Comparison of ENCODE assay signal across 19 cellular contexts in genomic region chr12:131700271-131700670, GRCh38. TPM values are rescaled to one million over a fixed set of nuclear protein-coding genes. Genes with fewer than 3 reads are reported as not detected.
A peak's percentile ranks its signal among the peaks of the same experiment; 100 is the strongest.
DNase-seq lines count a peak whose midpoint lies in the region; ATAC-seq, FAIRE-seq and TF ChIP-seq lines count a peak whose summit lies in the region.
"Had no signal": no experiment of that assay in that cellular context is flagged by ENCODE, and none has a peak within 500 bp of the region (broad histone marks: within the 10 kb centered on the region; RNA-seq: fewer than 3 reads in every experiment).

No MANE protein-coding gene starts in this region.

- H3K79me1 ChIP-seq in H1 (ENCODE audit: low read depth, low read length) (no peaks in the 10 kb centered on the region), neuronal stem cell (ENCODE audit: low read depth, low read length) (no peaks in the 10 kb centered on the region)

- ATAC-seq in K562 (peak; percentile 56), GM21526 (IDR thresholded peaks at IDR 0.05; ENCODE audit: low FRiP score, unreplicated experiment) (no peak)
- ATAC-seq: HCT116 had no signal

- H4K20me1 ChIP-seq in K562 (replicated peaks; ENCODE audit: control insufficient read depth, insufficient read depth, low read length): no peaks in the 10 kb centered on the region; the same call in 1 of the 2 replicates
- no peaks in the 10 kb centered on the region for H4K20me1 ChIP-seq in H1 (replicated peaks in 1 of 2; ENCODE audit: control insufficient read depth in 1 of 2, insufficient read depth in 2 of 2, low read length in 2 of 2)
- H4K20me1 ChIP-seq: BLaER1 treated with 17β-estradiol and CSF1 and Interleukin-3, amounts not matched to agents 10 nM and 100 nM had no signal

- no peak overlapping the region for H2BK120ac ChIP-seq in H1 (replicated peaks; ENCODE audit: low read depth, low read length)
- no peak overlapping the region for H2BK120ac ChIP-seq in neuronal stem cell (ENCODE audit: low read depth, low read length)

- POLR2A ChIA-PET in K562 (lab: Yijun Ruan, JAX): interaction anchor here (0.7 to 0.9 kb wide), 4 partner anchors 11 to 347 kb away, joined by 3 to 4 read pairs (median 3); partner anchors contain the start of gene SFSWAP
- POLR2A ChIA-PET in H1 (lab: Charles Lee; ENCODE audit: partially characterized antibody): interaction anchor here (1.2 kb wide), 1 partner anchor 11 kb away, joined by 3 read pairs; the partner anchor contains the start of gene SFSWAP

- H3K14ac ChIP-seq in H1 (ENCODE audit: insufficient read length) (no peak overlapping the region), neuronal stem cell (ENCODE audit: low read length) (no peak overlapping the region)

- no peaks in the 10 kb centered on the region for H3K23me2 ChIP-seq in H1 (ENCODE audit: low read depth, low read length)

- H2BK15ac ChIP-seq in H1 (ENCODE audit: low read length) (no peak overlapping the region), neuronal stem cell (ENCODE audit: low read length) (no peak overlapping the region)

- intact Hi-C loops in K562 (cut with micrococcal nuclease) (no loop called here), vagina (cut with DNase I) (no loop called here), CD14-positive monocyte (cut with micrococcal nuclease) (no loop called here)

- peak overlapping the region; percentile 42 for H4K91ac ChIP-seq in H1 (replicated peaks; ENCODE audit: insufficient read length, low read length)
- no peak overlapping the region for H4K91ac ChIP-seq in neuronal stem cell (ENCODE audit: low read depth, low read length, poor library complexity)

- no peak overlapping the region for H3K9ac ChIP-seq in K562 (ENCODE audit: insufficient read depth in 1 of 2, low read depth in 2 of 2, low read length in 2 of 2)
- no peak overlapping the region for H3K9ac ChIP-seq in H1 (replicated peaks in 1 of 4; ENCODE audit: extremely low read depth in 1 of 4, low read depth in 3 of 4, low read length in 3 of 4)
- H3K9ac ChIP-seq in neuronal stem cell (ENCODE audit: low read depth, low read length, poor library complexity): no peak overlapping the region
- H3K9ac ChIP-seq: BLaER1 treated with 17β-estradiol and CSF1 and Interleukin-3, amounts not matched to agents 10 nM and 100 nM; GM23248 had no signal

- in situ Hi-C loops in K562 (cut with MboI): no loop called here

- DNase-seq in K562 (ENCODE audit: extremely low read depth in 1 of 4, low spot score in 3 of 4) (no peak), H1 (ENCODE audit: low read depth in 1 of 2, low spot score in 2 of 2) (peak in 1 of 2 experiments; percentile 26), neuronal stem cell (ENCODE audit: low spot score) (no peak), vagina (ENCODE audit: extremely low spot score in 2 of 2) (peak; percentile 28 to 60), CD14-positive monocyte (ENCODE audit: low spot score) (no peak)
- DNase-seq: CD4-positive, CD25-positive, alpha-beta regulatory T cell; CD8-positive, alpha-beta memory T cell; COR-L47; GM23248; H7; HFFc6 had no signal

- H3K4me1 ChIP-seq in K562 (replicated peaks in 1 of 2; ENCODE audit: control insufficient read depth in 2 of 2, insufficient read depth in 2 of 2, low read length in 2 of 2) (peaks cover 0 to 4% of the 10 kb centered on the region in 2 experiments; a peak in 2 of 5 replicates), H1 (replicated peaks in 1 of 4; ENCODE audit: control insufficient read depth in 3 of 4, insufficient read depth in 4 of 4, low read length in 3 of 4) (no peaks in the 10 kb centered on the region), neuronal stem cell (ENCODE audit: control insufficient read depth in 2 of 2, insufficient read depth in 1 of 2, low read depth in 1 of 2, low read length in 2 of 2) (peaks cover 0 to 2% of the 10 kb centered on the region in 2 donors), vagina (no peaks in the 10 kb centered on the region)
- H3K4me1 ChIP-seq: BLaER1 treated with 17β-estradiol and CSF1 and Interleukin-3, amounts not matched to agents 10 nM and 100 nM had no signal

- H3K18ac ChIP-seq in H1 (ENCODE audit: extremely low read depth, low read length) (no peak overlapping the region), neuronal stem cell (ENCODE audit: low read length) (no peak overlapping the region)

- H3K4me1 Mint-ChIP-seq in CD14-positive monocyte: peaks cover 8% of the 10 kb centered on the region
- H3K4me1 Mint-ChIP-seq: B cell; CD4-positive, CD25-positive, alpha-beta regulatory T cell; CD8-positive, alpha-beta memory T cell had no signal

- H3K79me2 ChIP-seq in K562 (ENCODE audit: control insufficient read depth, insufficient read depth, low read length) (no peaks in the 10 kb centered on the region), H1 (ENCODE audit: control insufficient read depth in 1 of 2, insufficient read depth in 2 of 2, low read length in 2 of 2) (no peaks in the 10 kb centered on the region)

- CTCF ChIA-PET in K562 (lab: Yijun Ruan, JAX; ENCODE audit: low intra/inter-chr PET ratio) (no interaction called here), H1 (lab: Charles Lee; ENCODE audit: partially characterized antibody) (interaction anchor here (0.7 kb wide), 1 partner anchor 8 kb away, joined by 3 read pairs; no protein-coding TSS in a partner anchor)

- H3K4ac ChIP-seq in H1 (replicated peaks; ENCODE audit: insufficient read length, low read depth, low read length) (no peak overlapping the region), neuronal stem cell (ENCODE audit: low read length) (no peak overlapping the region)

- H3K27me3 Mint-ChIP-seq in CD14-positive monocyte (ENCODE audit: low read depth in 3 of 3): peaks cover 0 to 10% (median 10%) of the 10 kb centered on the region in 3 donors

- TF ChIP-seq CTCF in K562 (IDR thresholded peaks at IDR 0.05 in 2 of 3, conservative IDR thresholded peaks at IDR 0.05 in 1 of 3; ENCODE audit: insufficient read depth in 2 of 3, low read depth in 1 of 3, low read length in 3 of 3): no peak
- TF ChIP-seq CTCF in H1 (IDR thresholded peaks at IDR 0.05; ENCODE audit: control extremely low read depth in 1 of 3, insufficient read depth in 1 of 3, low read depth in 1 of 3, low read length in 3 of 3): no peak
- no peak for TF ChIP-seq CTCF in vagina (IDR thresholded peaks at IDR 0.05)
- TF ChIP-seq CTCF in CD14-positive monocyte (IDR thresholded peaks at IDR 0.05): no peak

- 0 out of 2 replicates have a peak overlapping the region, but pooled peaks have one; percentile 13 for H2BK12ac ChIP-seq in H1 (ENCODE audit: low read depth, low read length)
- H2BK12ac ChIP-seq in neuronal stem cell (ENCODE audit: low read length): no peak overlapping the region

- no peaks in the 10 kb centered on the region for H3K9me3 ChIP-seq in K562 (replicated peaks; ENCODE audit: control insufficient read depth, insufficient read depth, low read depth, low read length)
- H3K9me3 ChIP-seq in H1 (ENCODE audit: insufficient read depth in 2 of 2, low read depth in 1 of 2, low read length in 1 of 2): peaks cover 0 to 3% of the 10 kb centered on the region in 2 experiments; a peak in 1 of 4 replicates
- H3K9me3 ChIP-seq in neuronal stem cell (replicated peaks in 1 of 2; ENCODE audit: control insufficient read depth in 2 of 2, insufficient read depth in 1 of 2, low read depth in 1 of 2, low read length in 2 of 2): peaks cover 0 to 5% of the 10 kb centered on the region in 2 donors
- peaks cover 9% of the 10 kb centered on the region for H3K9me3 ChIP-seq in vagina

- H3K4me3 ChIP-seq in K562: no peak overlapping the region
- no peak overlapping the region for H3K4me3 ChIP-seq in H1 (ENCODE audit: extremely low read depth in 1 of 4, insufficient read depth in 2 of 4, low read depth in 3 of 4, low read length in 4 of 4)
- no peak overlapping the region for H3K4me3 ChIP-seq in neuronal stem cell (ENCODE audit: low read length in 2 of 2)
- H3K4me3 ChIP-seq in vagina: no peak overlapping the region
- H3K4me3 ChIP-seq: BLaER1 treated with 17β-estradiol and CSF1 and Interleukin-3, amounts not matched to agents 10 nM and 100 nM; GM23248 had no signal

- TF ChIP-seq RAD21 in K562 (CRISPR knock-in tag; conservative IDR thresholded peaks at IDR 0.05 in 1 of 2, IDR thresholded peaks at IDR 0.05 in 1 of 2): no peak
- no peak for TF ChIP-seq RAD21 in H1 (IDR thresholded peaks at IDR 0.05 in 1 of 2, conservative IDR thresholded peaks at IDR 0.05 in 1 of 2; ENCODE audit: low read depth in 2 of 2, low read length in 2 of 2)

- no peak for TF ChIP-seq EP300 in K562 (IDR thresholded peaks at IDR 0.05; ENCODE audit: low read length)
- TF ChIP-seq EP300 in H1 (IDR thresholded peaks at IDR 0.05; ENCODE audit: borderline replicate concordance in 1 of 2, low read depth in 2 of 2, low read length in 2 of 2): no peak

- no peak overlapping the region for H3K23ac ChIP-seq in H1 (ENCODE audit: insufficient read length)
- H3K23ac ChIP-seq in neuronal stem cell (ENCODE audit: low read depth, low read length, poor library complexity): no peak overlapping the region

- H3K27ac ChIP-seq in K562 (ENCODE audit: extremely low read depth, low read depth, low read length) (no peak overlapping the region), H1 (ENCODE audit: low read depth, low read length) (no peak overlapping the region), neuronal stem cell (replicated peaks; ENCODE audit: low read length) (no peak overlapping the region), vagina (no peak overlapping the region)
- H3K27ac ChIP-seq: BLaER1 treated with 17β-estradiol and CSF1 and Interleukin-3, amounts not matched to agents 10 nM and 100 nM; GM23248; HL-60 had no signal

- no peaks in the 10 kb centered on the region for H3K36me3 Mint-ChIP-seq in CD14-positive monocyte

- no peaks in the 10 kb centered on the region for H3K36me3 ChIP-seq in K562 (ENCODE audit: control insufficient read depth, insufficient read depth, low read length)
- H3K36me3 ChIP-seq in H1 (ENCODE audit: control insufficient read depth in 2 of 4, insufficient read depth in 4 of 4, low read length in 3 of 4): no peaks in the 10 kb centered on the region; a peak in 1 of 8 replicates
- no peaks in the 10 kb centered on the region for H3K36me3 ChIP-seq in neuronal stem cell (replicated peaks in 1 of 2; ENCODE audit: control insufficient read depth in 2 of 2, insufficient read depth in 2 of 2, low read length in 2 of 2)
- no peaks in the 10 kb centered on the region for H3K36me3 ChIP-seq in vagina
- H3K36me3 ChIP-seq: BLaER1 treated with 17β-estradiol and CSF1 and Interleukin-3, amounts not matched to agents 10 nM and 100 nM had no signal

- 0 out of 2 replicates have a peak overlapping the region, but pooled peaks have one; percentile 23 for H2BK5ac ChIP-seq in H1 (ENCODE audit: low read depth, low read length)
- no peak overlapping the region for H2BK5ac ChIP-seq in neuronal stem cell (ENCODE audit: low read length)

- H2BK20ac ChIP-seq in H1 (ENCODE audit: low read length): no peak overlapping the region

- 21% methylated on average over 8 of the region's 8 CpGs for WGBS in K562 (ENCODE audit: insufficient coverage, low coverage, missing lambda C conversion rate)
- 91% methylated on average over 8 of the region's 8 CpGs; no CpG with 5 or more reads in 1 of the 2 experiments for WGBS in H1 (ENCODE audit: extremely low coverage in 1 of 2, insufficient coverage in 1 of 2, insufficient read length in 1 of 2, insufficient replicate concordance in 2 of 2, low coverage in 1 of 2, low lambda C conversion rate in 2 of 2, missing lambda C conversion rate in 1 of 2), 2 experiments
- no CpG with 5 or more reads among the region's 8 CpGs for WGBS in neuronal stem cell (ENCODE audit: extremely low coverage in 2 of 2, insufficient read length in 2 of 2, insufficient replicate concordance in 1 of 2), 2 donors

- H3K4me2 ChIP-seq in K562 (ENCODE audit: insufficient read depth, low read length) (no peak overlapping the region), H1 (ENCODE audit: insufficient read depth in 1 of 2, low read depth in 2 of 2, low read length in 2 of 2) (no peak overlapping the region), neuronal stem cell (ENCODE audit: insufficient read depth, low read length, poor library complexity, severe bottlenecking) (no peak overlapping the region)
- H3K4me2 ChIP-seq: BLaER1 treated with 17β-estradiol and CSF1 and Interleukin-3, amounts not matched to agents 10 nM and 100 nM had no signal

- no peak overlapping the region for H4K5ac ChIP-seq in H1 (ENCODE audit: insufficient read length, low read depth, low read length)

- no peak overlapping the region for H3K56ac ChIP-seq in H1 (replicated peaks; ENCODE audit: insufficient read length, low read depth, low read length)

- H3K4me3 Mint-ChIP-seq in CD14-positive monocyte: no peak overlapping the region
- H3K4me3 Mint-ChIP-seq: B cell; CD4-positive, CD25-positive, alpha-beta regulatory T cell; CD8-positive, alpha-beta memory T cell; HFFc6 had no signal

- H4K8ac ChIP-seq in H1 (ENCODE audit: extremely low read depth, insufficient read depth, low read length): no peak overlapping the region
- no peak overlapping the region for H4K8ac ChIP-seq in neuronal stem cell (ENCODE audit: low read depth, low read length)

- H3K9me1 ChIP-seq in K562 (ENCODE audit: control insufficient read depth, insufficient read depth, low read length): no peaks in the 10 kb centered on the region

- FAIRE-seq in K562 (lab: Jason Lieb, UNC) (peak; percentile 6), H1 (lab: Jason Lieb, UNC) (no peak)
- FAIRE-seq: G401.6, GM12891, GM19239 had no signal

- BruUV-seq in K562 (replicated peaks; lab: Mats Ljungman, UMichigan): no TSS peak

- H2AK5ac ChIP-seq in H1 (ENCODE audit: low read depth, low read length) (no peak overlapping the region), neuronal stem cell (ENCODE audit: low read depth, low read length) (no peak overlapping the region)

- no peak overlapping the region for H3K27ac Mint-ChIP-seq in CD14-positive monocyte
- H3K27ac Mint-ChIP-seq: B cell; CD4-positive, CD25-positive, alpha-beta regulatory T cell; CD8-positive, alpha-beta memory T cell had no signal

- peaks cover 11 to 23% (median 18%) of the 10 kb centered on the region in 7 donors for H3K9me3 Mint-ChIP-seq in CD14-positive monocyte

- H2AFZ ChIP-seq in K562 (ENCODE audit: low read depth, low read length) (peak overlapping the region; percentile 76), H1 (ENCODE audit: low read length) (no peak overlapping the region), neuronal stem cell (ENCODE audit: low read length) (peak overlapping the region; percentile 80)

- TF ChIP-seq POLR2A in K562 (conservative IDR thresholded peaks at IDR 0.05) (no peak), H1 (IDR thresholded peaks at IDR 0.05; ENCODE audit: control extremely low read depth in 1 of 2, low read depth in 2 of 2, low read length in 2 of 2) (no peak), vagina (IDR thresholded peaks at IDR 0.05) (no peak)

- H3K27me3 ChIP-seq in K562 (ENCODE audit: control insufficient read depth in 2 of 2, insufficient read depth in 2 of 2, low read length in 2 of 2) (peaks cover 13 to 29% of the 10 kb centered on the region in 2 experiments; a peak in 4 of 5 replicates), H1 (replicated peaks in 1 of 4; ENCODE audit: control insufficient read depth in 3 of 4, extremely low read depth in 1 of 4, insufficient read depth in 3 of 4, low read length in 3 of 4) (peaks cover 0 to 2% (median under 1%) of the 10 kb centered on the region in 4 experiments; a peak in 3 of 7 replicates), neuronal stem cell (ENCODE audit: control insufficient read depth in 3 of 3, insufficient read depth in 3 of 3, low read depth in 1 of 3, low read length in 3 of 3) (no peaks in the 10 kb centered on the region), vagina (no peaks in the 10 kb centered on the region)
- H3K27me3 ChIP-seq: BLaER1 treated with 17β-estradiol and CSF1 and Interleukin-3, amounts not matched to agents 10 nM and 100 nM had no signal

RNA-seq across cellular contexts. Expression of gene SFSWAP, which starts 10.6 kb away (rescaled TPM):
- total RNA-seq in K562 (2011; cell fraction: chromatin; rRNA removed; ENCODE audit: low replicate concordance): 141 and 174 TPM in 2 replicates
- total RNA-seq in K562 (2011; cell fraction: nucleolus; rRNA removed): 69.2 and 73.8 TPM in 2 replicates
- 106 and 133 TPM in 2 replicates for total RNA-seq in K562 (2011; cell fraction: nucleoplasm; rRNA removed)
- total RNA-seq in K562 (2014; rRNA removed) (47.5 and 53.4 TPM in 2 replicates), K562 (2014; rRNA removed; fragmentation: Illumina TruSeq; extraction: Trizol) (21.9 and 23.4 TPM in 2 replicates), K562 (2015; rRNA removed; fragmentation: Illumina TruSeq; extraction: Trizol) (31.0 and 32.6 TPM in 2 replicates), K562 (2021) (57.3 and 60.4 TPM in 2 replicates), vagina (34.9 TPM)
- polyA plus RNA-seq in K562 (2011; rRNA removed) (17.4 and 33.1 TPM in 2 replicates), K562 (2014; fragmentation: Illumina TruSeq; extraction: Trizol) (47.9 and 49.4 TPM in 2 replicates), K562 (2014; fragmentation: Nextera tagmentation; extraction: Ambion mirVana) (1 to 10 TPM; 2.4 to 2.8 TPM), K562 (2014; rRNA removed) (36.2 and 42.4 TPM in 2 replicates), H1 (2011; rRNA removed) (36.5 and 64.4 TPM in 2 replicates), CD14-positive monocyte (10 to 100 TPM in 1 of 2 donors, 1 to 10 TPM in 1; 7.3 to 10.7 TPM)
- polyA plus RNA-seq in K562 (2011; cell fraction: cytosol; rRNA removed): 17.2 and 28.4 TPM in 2 replicates
- 104 and 135 TPM in 2 replicates for polyA plus RNA-seq in K562 (2011; cell fraction: nucleus; rRNA removed)
- 26.3 and 38.9 TPM in 2 replicates for polyA plus RNA-seq in K562 (2012)
- 24.6 and 36.6 TPM in 2 replicates for polyA minus RNA-seq in K562 (2011; rRNA and poly(A)+ RNA removed)
- 18.6 and 35.6 TPM in 2 replicates for polyA minus RNA-seq in K562 (2011; cell fraction: cytosol; rRNA and poly(A)+ RNA removed)
- polyA minus RNA-seq in K562 (2011; cell fraction: nucleus; rRNA and poly(A)+ RNA removed): 50.4 and 79.0 TPM in 2 replicates
- 48.3 and 49.5 TPM in 2 replicates for total RNA-seq in H1 (2021; fragmentation: NEBNext Ultra II Directional; extraction: Animal tissue kit (Norgen Biotek cat#: 25700))
- polyA plus RNA-seq in H1 (2011; cell fraction: cytosol; rRNA removed): 25.1 TPM
- polyA plus RNA-seq in H1 (2011; cell fraction: nucleus; rRNA removed): 154 TPM
- 35.4 to 37.3 TPM (median 36.3 TPM) in 4 replicates for polyA plus RNA-seq in H1 (2012, experiment 1 of 2)
- 13.3 TPM for polyA plus RNA-seq in H1 (2012, experiment 2 of 2)
- polyA plus RNA-seq in H1 (2013, experiment 1 of 2): 51.5 TPM
- polyA plus RNA-seq in H1 (2013, experiment 2 of 2): 47.2 TPM
- polyA minus RNA-seq in H1 (2011; rRNA and poly(A)+ RNA removed): 18.9 and 20.6 TPM in 2 replicates
- 20.5 TPM for polyA minus RNA-seq in H1 (2011; cell fraction: cytosol; rRNA and poly(A)+ RNA removed)
- 37.8 TPM for polyA minus RNA-seq in H1 (2011; cell fraction: nucleus; rRNA and poly(A)+ RNA removed)
- 48.1 TPM for polyA plus RNA-seq in neuronal stem cell (2013, experiment 1 of 2)
- polyA plus RNA-seq in neuronal stem cell (2013, experiment 2 of 2): 50.5 TPM

Comparison
In these comparisons a context has a peak if more than half of its experiments do, and no peak if none do; other contexts are left out.
1. DNase-seq: peak in vagina (2 of 2); none in K562 (0 of 4), neuronal stem cell (single experiment) and CD14-positive monocyte (single experiment).